In the genomic region with DNA sequence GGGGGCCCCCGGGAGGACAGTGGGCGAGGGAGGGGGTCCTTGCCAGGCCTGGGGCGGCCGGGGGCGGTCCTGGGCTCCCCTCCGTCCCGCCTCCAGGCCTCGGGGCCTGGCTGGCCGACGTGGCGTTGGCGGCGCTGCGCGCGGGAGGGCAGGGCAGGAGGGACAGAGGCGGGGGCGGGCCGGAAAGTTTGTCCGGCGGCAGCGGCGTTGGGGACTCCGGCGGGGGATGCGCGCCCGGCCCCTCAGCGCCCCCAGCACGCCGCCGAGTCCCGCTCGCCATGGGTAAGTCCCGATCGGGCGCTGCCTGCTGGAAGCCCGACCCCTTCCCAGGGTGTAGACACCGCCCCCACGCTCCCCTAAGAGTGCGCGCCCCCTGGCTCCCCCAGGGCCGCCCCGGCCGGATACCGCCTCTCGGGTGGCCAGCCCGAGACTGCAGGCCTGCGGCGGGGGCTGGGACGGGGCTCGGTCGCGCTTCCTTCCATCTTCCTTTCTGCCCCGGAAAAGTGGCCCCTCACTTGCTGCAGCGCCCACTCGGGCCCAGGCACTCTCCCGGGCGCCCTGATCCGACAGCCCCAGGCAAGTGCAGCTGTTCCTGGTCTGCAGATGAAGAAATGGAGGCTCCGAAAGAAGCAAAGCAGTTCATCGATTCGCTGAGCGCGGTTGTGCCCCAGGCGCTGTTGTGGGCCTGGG, we compare ENCODE assay signal across 9 cellular contexts. TPM values are rescaled to one million over a fixed set of nuclear protein-coding genes. Genes with fewer than 3 reads are reported as not detected.
DNase-seq lines count a peak whose midpoint lies in the region; ATAC-seq and TF ChIP-seq lines count a peak whose summit lies in the region.
"Had no signal": no experiment of that assay in that cellular context is flagged by ENCODE, and none has a peak within 500 bp of the region (broad histone marks: within the 10 kb centered on the region; RNA-seq: fewer than 3 reads in every experiment).

TSS of gene SLC2A10 (plus strand) at position 191 of the 690 bp plus-strand sequence. CDS start at position 279, 88 bp downstream.

- H3K9ac ChIP-seq in IMR-90 (ENCODE audit: low read depth, low read length) (peak within 1 kb of the TSS; percentile 93), liver (ENCODE audit: low read depth in 1 of 2, low read length in 2 of 2) (peak within 1 kb of the TSS; percentile 76 to 86), stomach smooth muscle (ENCODE audit: low read length in 2 of 2) (peak within 1 kb of the TSS; percentile 83 to 89)

- DNase-seq in AG20443 (ENCODE audit: low spot score) = peak; percentile 92
- peak; percentile 61 for DNase-seq in IMR-90
- peak; percentile 76 for DNase-seq in coronary artery (ENCODE audit: low spot score)
- DNase-seq in NCI-H1694 (lab: John Stamatoyannopoulos, UW) = no peak

- H3K56ac ChIP-seq in IMR-90 (ENCODE audit: extremely low read depth, insufficient read depth, low read length) = peak within 1 kb of the TSS; percentile 92

- peak within 1 kb of the TSS; percentile 92 for H2BK120ac ChIP-seq in IMR-90 (ENCODE audit: low read depth, low read length)

- H2BK20ac ChIP-seq in IMR-90 (ENCODE audit: low read depth, low read length) = peak within 1 kb of the TSS; percentile 90

- H3K9me1 ChIP-seq in IMR-90 (ENCODE audit: insufficient read depth, low read length) = peaks cover 42% of the 10 kb centered on the region

- H2AK9ac ChIP-seq in IMR-90 (replicated peaks; ENCODE audit: low read depth, low read length, poor library complexity) = peak within 1 kb of the TSS; percentile 100

- H3K14ac ChIP-seq in IMR-90 (replicated peaks; ENCODE audit: low read depth, low read length) = peak within 1 kb of the TSS; percentile 99

- peak within 1 kb of the TSS; percentile 97 to 100 for H4K8ac ChIP-seq in IMR-90 (ENCODE audit: low read depth in 2 of 2, low read length in 2 of 2)

- BruUV-seq in IMR-90 (replicated peaks; lab: Mats Ljungman, UMichigan) = no TSS peak

- H3K4ac ChIP-seq in IMR-90 (ENCODE audit: low read depth, low read length) = peak within 1 kb of the TSS; percentile 98

- H3K4me3 ChIP-seq in IMR-90 (ENCODE audit: insufficient read depth, low read depth, low read length) (peak within 1 kb of the TSS; percentile 55), coronary artery (peak within 1 kb of the TSS; percentile 86), liver (ENCODE audit: low read depth in 1 of 3, low read length in 3 of 3) (peak within 1 kb of the TSS; percentile 75 to 88 (median 80)), stomach smooth muscle (ENCODE audit: low read length in 2 of 2) (peak within 1 kb of the TSS; percentile 88 to 92)

- CTCF ChIA-PET in IMR-90 (lab: Yijun Ruan, JAX) = no interaction called here

- TF ChIP-seq POLR2A in IMR-90 (IDR thresholded peaks at IDR 0.05; ENCODE audit: low read depth, low read length) = peak; percentile 51; the same call in 1 of the 2 replicates

- H2AK5ac ChIP-seq in IMR-90 (ENCODE audit: low read depth, low read length) = peak within 1 kb of the TSS; percentile 99

- H3K4me2 ChIP-seq in IMR-90 (ENCODE audit: low read depth, low read length) = peak within 1 kb of the TSS; percentile 77

- H3K36me3 ChIP-seq in IMR-90 (ENCODE audit: control insufficient read depth, insufficient read depth, low read length) (peaks cover 6% of the 10 kb centered on the region; the same call in 1 of the 2 replicates), liver (ENCODE audit: control insufficient read depth in 4 of 4, insufficient read depth in 3 of 4, low read depth in 1 of 4, low read length in 3 of 4) (no peaks in the 10 kb centered on the region), stomach smooth muscle (ENCODE audit: control insufficient read depth in 2 of 2, insufficient read depth in 2 of 2, low read length in 2 of 2) (no peaks in the 10 kb centered on the region)

- TF ChIP-seq CTCF in IMR-90 (conservative IDR thresholded peaks at IDR 0.05; ENCODE audit: low read depth, low read length) = 0 out of 2 replicates have a peak, but pooled peaks have one; percentile 3
- no peak for TF ChIP-seq CTCF in coronary artery (IDR thresholded peaks at IDR 0.05)
- TF ChIP-seq CTCF in liver (IDR thresholded peaks at IDR 0.05; ENCODE audit: low read depth, low read length, missing input control) = no peak

- POLR2A ChIA-PET in IMR-90 (lab: Charles Lee; ENCODE audit: unreplicated experiment) = no interaction called here

- H3K23ac ChIP-seq in IMR-90 (ENCODE audit: low read depth, low read length) = peak within 1 kb of the TSS; percentile 89

- H3K4me1 ChIP-seq in IMR-90 (ENCODE audit: control insufficient read depth, insufficient read depth, low read length) = peaks cover 22% of the 10 kb centered on the region
- H3K4me1 ChIP-seq in liver (ENCODE audit: control insufficient read depth in 4 of 4, insufficient read depth in 4 of 4, low read length in 3 of 4) = peaks cover 18 to 54% (median 43%) of the 10 kb centered on the region in 4 donors
- H3K4me1 ChIP-seq in stomach smooth muscle (ENCODE audit: control insufficient read depth, insufficient read depth, low read length) = peaks cover 19% of the 10 kb centered on the region

- H3K27ac ChIP-seq in IMR-90 (ENCODE audit: insufficient read depth, low read length) = peak within 1 kb of the TSS; percentile 89
- H3K27ac ChIP-seq in coronary artery = peak within 1 kb of the TSS; percentile 61 to 89
- peak within 1 kb of the TSS; percentile 89 to 94 for H3K27ac ChIP-seq in liver (ENCODE audit: low read depth in 1 of 2, low read length in 2 of 2)
- peak within 1 kb of the TSS; percentile 49 for H3K27ac ChIP-seq in stomach smooth muscle (ENCODE audit: low read length)

- ATAC-seq in IMR-90 (ENCODE audit: low read depth) = peak; percentile 86
- ATAC-seq in HG02678 (IDR thresholded peaks at IDR 0.05; ENCODE audit: unreplicated experiment) = no peak
- no peak for ATAC-seq in GM21367 (IDR thresholded peaks at IDR 0.05; ENCODE audit: unreplicated experiment)
- ATAC-seq: HCT116 had no signal

- peak within 1 kb of the TSS; percentile 96 for H3K18ac ChIP-seq in IMR-90 (ENCODE audit: low read depth, low read length)

- TF ChIP-seq RAD21 in IMR-90 (IDR thresholded peaks at IDR 0.05; ENCODE audit: low read length) (no peak), liver (IDR thresholded peaks at IDR 0.05) (no peak)

- H2BK5ac ChIP-seq in IMR-90 (ENCODE audit: low read depth, low read length, poor library complexity, severe bottlenecking) = peak within 1 kb of the TSS; percentile 73

- H3K27me3 ChIP-seq in IMR-90 (ENCODE audit: control insufficient read depth, insufficient read depth, low read length) (no peaks in the 10 kb centered on the region), liver (ENCODE audit: control insufficient read depth in 4 of 4, insufficient read depth in 4 of 4, low read length in 3 of 4) (no peaks in the 10 kb centered on the region), stomach smooth muscle (ENCODE audit: control insufficient read depth in 1 of 2, insufficient read depth in 2 of 2, low read length in 2 of 2) (no peaks in the 10 kb centered on the region)

- dilution Hi-C loops in IMR-90 (cut with HindIII; ENCODE audit: low sequenced_read_pairs, unreplicated experiment) = no loop called here

- intact Hi-C loops in IMR-90 (cut with micrococcal nuclease) = no loop called here

- H2AFZ ChIP-seq in IMR-90 (replicated peaks; ENCODE audit: low read length, poor library complexity) = peak within 1 kb of the TSS; percentile 99

- peak within 1 kb of the TSS; percentile 99 for H4K91ac ChIP-seq in IMR-90 (ENCODE audit: insufficient read depth, low read depth, low read length)

- H3K79me1 ChIP-seq in IMR-90 (ENCODE audit: low read depth in 1 of 2, low read length in 2 of 2) = peaks cover 31 to 54% of the 10 kb centered on the region in 2 experiments

- H3K9me3 ChIP-seq in IMR-90 (ENCODE audit: control insufficient read depth, insufficient read depth, low read length) (peaks cover 3% of the 10 kb centered on the region), liver (ENCODE audit: control insufficient read depth in 4 of 4, low read length in 3 of 4) (no peaks in the 10 kb centered on the region), stomach smooth muscle (ENCODE audit: control insufficient read depth in 2 of 2, low read length in 2 of 2) (no peaks in the 10 kb centered on the region)

- peak within 1 kb of the TSS; percentile 83 for H2BK15ac ChIP-seq in IMR-90 (ENCODE audit: low read depth, low read length)

- in situ Hi-C loops in IMR-90 (cut with MboI; ENCODE audit: low sequenced_read_pairs) = no loop called here

- peak within 1 kb of the TSS; percentile 100 for H4K5ac ChIP-seq in IMR-90 (ENCODE audit: low read depth, low read length)

- H4K20me1 ChIP-seq in IMR-90 (ENCODE audit: insufficient read depth, low read length) = 0 out of 2 replicates have a peak, but pooled peaks cover 2% of the 10 kb centered on the region

- WGBS in IMR-90 (ENCODE audit: extremely low coverage in 2 of 2, insufficient read length in 1 of 2), 2 experiments = 2% methylated on average over 29 of the region's 66 CpGs; no CpG with 5 or more reads in 1 of the 2 experiments
- under 1% methylated on average over 66 of the region's 66 CpGs for WGBS in liver

TF ChIP-seq in IMR-90, 13 proteins besides CTCF, POLR2A, EP300 and RAD21:
- TF ChIP-seq MAZ (IDR thresholded peaks at IDR 0.05; ENCODE audit: borderline replicate concordance, low read depth, low read length) (peak; percentile 26; the same call in 1 of the 2 replicates), SMC3 (IDR thresholded peaks at IDR 0.05; ENCODE audit: low read depth, low read length) (no peak), NFE2L2 (IDR thresholded peaks at IDR 0.05; ENCODE audit: low read depth, low read length) (no peak)

TF ChIP-seq in liver, 16 proteins besides CTCF, POLR2A, EP300 and RAD21 (continues in another document):
- peak; percentile 34 to 73 for TF ChIP-seq EGR1 (IDR thresholded peaks at IDR 0.05; ENCODE audit: low read depth in 2 of 2)

RNA-seq across cellular contexts. Expression of gene SLC2A10, which starts in this region (rescaled TPM):
- total RNA-seq in IMR-90 (2012; rRNA removed) (14.7 and 15.2 TPM in 2 replicates), liver (10 to 100 TPM in 1 of 2 donors, 1 to 10 TPM in 1; 8.0 to 79.7 TPM)
- polyA plus RNA-seq in IMR-90 (2012; rRNA removed) (22.0 TPM in 2 replicates), liver (10 to 100 TPM; 14.4 to 38.9 TPM)
- 15.4 and 26.3 TPM in 2 replicates for polyA plus RNA-seq in IMR-90 (2012; cell fraction: cytosol; rRNA removed)
- polyA plus RNA-seq in IMR-90 (2012; cell fraction: nucleus; rRNA removed; ENCODE audit: low replicate concordance) = 21.8 and 22.7 TPM in 2 replicates
